ENCODE assay signal across 11 cellular contexts in genomic region chr12:70536650-70537049, GRCh38.
"Had no signal": no experiment of that assay in that cellular context is flagged by ENCODE, and none has a peak within 500 bp of the region (broad histone marks: within the 10 kb centered on the region; RNA-seq: fewer than 3 reads in every experiment).

No MANE protein-coding gene starts in this region.

- DNase-seq: activated CD4-positive, alpha-beta memory T cell treated with anti-CD3 and anti-CD28 coated beads for 36 hours; activated CD4-positive, alpha-beta T cell treated with anti-CD3 and anti-CD28 coated beads for 1 hour; activated gamma-delta T cell treated with Interleukin-2 at 50 U/mL for 16 hours; activated naive CD8-positive, alpha-beta T cell treated with anti-CD3 and anti-CD28 coated beads, Interleukin-2, amount 10 ng/mL, durations not matched to agents 7 days and 5 days; activated T-cell treated with anti-CD3 and anti-CD28 coated beads, Interleukin-2, amount 50 U/mL, for 4 hours; aorta; immature natural killer cell; nephron progenitor cell; stimulated activated CD4-positive, alpha-beta T cell treated with anti-CD3 and anti-CD28 coated beads, Interleukin-4, amount 100 ng/mL, for 24 hours; T-helper 9 cell had no signal

- H3K36me3 Mint-ChIP-seq: activated CD4-positive, alpha-beta memory T cell treated with anti-CD3 and anti-CD28 coated beads for 36 hours; activated naive CD8-positive, alpha-beta T cell treated with anti-CD3 and anti-CD28 coated beads, Interleukin-2, amount 10 ng/mL, durations not matched to agents 7 days and 5 days; type B pancreatic cell had no signal

- H3K27ac Mint-ChIP-seq: activated CD4-positive, alpha-beta memory T cell treated with anti-CD3 and anti-CD28 coated beads for 36 hours; activated naive CD8-positive, alpha-beta T cell treated with anti-CD3 and anti-CD28 coated beads, Interleukin-2, amount 10 ng/mL, durations not matched to agents 7 days and 5 days; immature natural killer cell; nephron progenitor cell; type B pancreatic cell had no signal

- H3K9me3 Mint-ChIP-seq: activated CD4-positive, alpha-beta memory T cell treated with anti-CD3 and anti-CD28 coated beads for 36 hours; activated T-cell treated with anti-CD3 and anti-CD28 coated beads, Interleukin-2, amount 50 U/mL, for 4 hours; nephron progenitor cell had no signal

- H3K4me1 Mint-ChIP-seq: activated naive CD8-positive, alpha-beta T cell treated with anti-CD3 and anti-CD28 coated beads, Interleukin-2, amount 10 ng/mL, durations not matched to agents 7 days and 5 days; immature natural killer cell; nephron progenitor cell had no signal

- ATAC-seq: activated T-cell treated with anti-CD3 and anti-CD28 coated beads, Interleukin-2, amount 50 U/mL, for 4 hours had no signal

- H3K27me3 Mint-ChIP-seq: activated CD4-positive, alpha-beta memory T cell treated with anti-CD3 and anti-CD28 coated beads for 36 hours; type B pancreatic cell had no signal

- H3K4me3 Mint-ChIP-seq: activated CD4-positive, alpha-beta memory T cell treated with anti-CD3 and anti-CD28 coated beads for 36 hours; activated naive CD8-positive, alpha-beta T cell treated with anti-CD3 and anti-CD28 coated beads, Interleukin-2, amount 10 ng/mL, durations not matched to agents 7 days and 5 days; activated T-cell treated with anti-CD3 and anti-CD28 coated beads, Interleukin-2, amount 50 U/mL, for 4 hours; immature natural killer cell; nephron progenitor cell; type B pancreatic cell had no signal
